Comparison of ENCODE assay signal across 21 cellular contexts in genomic region chr2:177231270-177231669, GRCh38. TPM values are rescaled to one million over a fixed set of nuclear protein-coding genes. Genes with fewer than 3 reads are reported as not detected.
DNase-seq lines count a peak whose midpoint lies in the region; ATAC-seq, FAIRE-seq and TF ChIP-seq lines count a peak whose summit lies in the region.
"Had no signal": no experiment of that assay in that cellular context is flagged by ENCODE, and none has a peak within 500 bp of the region (broad histone marks: within the 10 kb centered on the region; RNA-seq: fewer than 3 reads in every experiment).

No MANE protein-coding gene starts in this region.

- peaks cover 57% of the 10 kb centered on the region for H3K36me3 Mint-ChIP-seq in activated naive CD4-positive, alpha-beta T cell treated with anti-CD3 and anti-CD28 coated beads for 36 hours (ENCODE audit: low read depth)
- H3K36me3 Mint-ChIP-seq in T-cell, result peaks cover 55% of the 10 kb centered on the region
- H3K36me3 Mint-ChIP-seq in stimulated activated memory B cell treated with anti-CD40 and anti-IgM and Interleukin-4, amounts not matched to agents 10 μg/mL and 1 μg/mL and 100 μg/mL, for 72 hours, result peaks cover 56% of the 10 kb centered on the region

- H3K27me3 Mint-ChIP-seq in activated naive CD4-positive, alpha-beta T cell treated with anti-CD3 and anti-CD28 coated beads for 36 hours (ENCODE audit: low read depth), result no peaks in the 10 kb centered on the region
- no peaks in the 10 kb centered on the region for H3K27me3 Mint-ChIP-seq in T-cell
- no peaks in the 10 kb centered on the region for H3K27me3 Mint-ChIP-seq in stimulated activated memory B cell treated with anti-CD40 and anti-IgM and Interleukin-4, amounts not matched to agents 10 μg/mL and 1 μg/mL and 100 μg/mL, for 72 hours

- H3K4me1 ChIP-seq in endothelial cell of umbilical vein (ENCODE audit: control insufficient read depth, extremely low read depth, insufficient read depth, low read length), result no peaks in the 10 kb centered on the region

- H3K9me3 Mint-ChIP-seq in activated naive CD4-positive, alpha-beta T cell treated with anti-CD3 and anti-CD28 coated beads for 36 hours, result no peaks in the 10 kb centered on the region
- H3K9me3 Mint-ChIP-seq in T-cell, result no peaks in the 10 kb centered on the region
- H3K9me3 Mint-ChIP-seq in stimulated activated memory B cell treated with anti-CD40 and anti-IgM and Interleukin-4, amounts not matched to agents 10 μg/mL and 1 μg/mL and 100 μg/mL, for 72 hours, result no peaks in the 10 kb centered on the region
- H3K9me3 Mint-ChIP-seq: T-helper 2 cell treated with Interferon-gamma antibody and Interleukin-4, amounts not matched to agents 5 μg/mL and 100 μg/mL, for 36 hours had no signal

- intact Hi-C loops in activated naive CD4-positive, alpha-beta T cell treated with anti-CD3 and anti-CD28 coated beads for 36 hours (cut with micrococcal nuclease), result no loop called here
- intact Hi-C loops in endothelial cell of umbilical vein (cut with micrococcal nuclease), result no loop called here

- H3K27me3 ChIP-seq in endothelial cell of umbilical vein (ENCODE audit: control insufficient read depth in 2 of 2, insufficient read depth in 2 of 2, low read length in 2 of 2), result no peaks in the 10 kb centered on the region

- H4K20me1 ChIP-seq in endothelial cell of umbilical vein (replicated peaks; ENCODE audit: control insufficient read depth, extremely low read depth, insufficient read depth, low read length), result no peaks in the 10 kb centered on the region

- no peak overlapping the region for H3K4me2 ChIP-seq in endothelial cell of umbilical vein (ENCODE audit: insufficient read depth, low read length)

- peaks cover 32% of the 10 kb centered on the region for H3K79me2 ChIP-seq in endothelial cell of umbilical vein (ENCODE audit: control insufficient read depth, insufficient read depth, low read length)

- no peak for TF ChIP-seq CTCF in endothelial cell of umbilical vein (IDR thresholded peaks at IDR 0.05; ENCODE audit: extremely low read depth in 1 of 2, insufficient read depth in 1 of 2, low read depth in 1 of 2, low read length in 2 of 2)

- dilution Hi-C loops in endothelial cell of umbilical vein (cut with MboI; ENCODE audit: extremely low pct_ligation_motif_present, low sequenced_read_pairs), result no loop called here

- no peak overlapping the region for H3K4me3 ChIP-seq in endothelial cell of umbilical vein (replicated peaks in 1 of 3; ENCODE audit: insufficient read depth in 1 of 3, low read depth in 1 of 3, low read length in 3 of 3)

- peak overlapping the region; percentile 71 for H3K27ac Mint-ChIP-seq in activated naive CD4-positive, alpha-beta T cell treated with anti-CD3 and anti-CD28 coated beads for 36 hours
- H3K27ac Mint-ChIP-seq in T-cell, result peak overlapping the region; percentile 25 to 50
- H3K27ac Mint-ChIP-seq in stimulated activated memory B cell treated with anti-CD40 and anti-IgM and Interleukin-4, amounts not matched to agents 10 μg/mL and 1 μg/mL and 100 μg/mL, for 72 hours, result peak overlapping the region; percentile 49

- no peak overlapping the region for H3K27ac ChIP-seq in endothelial cell of umbilical vein (ENCODE audit: insufficient read depth, low read depth, low read length)

- FAIRE-seq in endothelial cell of umbilical vein (lab: Jason Lieb, UNC), result no peak

- no peak for DNase-seq in activated naive CD4-positive, alpha-beta T cell treated with anti-CD3 and anti-CD28 coated beads for 36 hours
- no peak for DNase-seq in activated naive CD4-positive, alpha-beta T cell treated with anti-CD3 and anti-CD28 coated beads, Interleukin-2, amount 50 U/mL, for 16 hours
- DNase-seq in T-cell (no peak), endothelial cell of umbilical vein (ENCODE audit: low read depth, low spot score) (no peak), HuH-7.5 (ENCODE audit: low spot score) (no peak), NK-92 (lab: John Stamatoyannopoulos, UW; ENCODE audit: unreplicated experiment) (no peak)
- DNase-seq in stimulated activated CD4-positive, alpha-beta T cell treated with anti-CD3 and anti-CD28 coated beads, Interleukin-12 subunit alpha, Interleukin-12 subunit beta, amount 100 ng/mL, for 4 hours, result no peak
- DNase-seq: activated CD4-positive, CD25-positive, alpha-beta regulatory T cell; amygdala; caudate nucleus; H7; left colon; MV-4-11; NCI-H1930; occipital lobe; right cardiac atrium; Right ventricle myocardium superior; stimulated activated naive CD4-positive, alpha-beta T cell treated with Interleukin-2 at 50 U/mL for 16 hours had no signal

- H3K9ac ChIP-seq in endothelial cell of umbilical vein (replicated peaks; ENCODE audit: extremely low read depth, insufficient read depth, low read length), result no peak overlapping the region

- TSS peak; percentile 29 for BruUV-seq in endothelial cell of umbilical vein (replicated peaks; lab: Mats Ljungman, UMichigan)

- H2AFZ ChIP-seq in endothelial cell of umbilical vein (ENCODE audit: low read depth, low read length), result no peak overlapping the region

- TF ChIP-seq POLR2A in endothelial cell of umbilical vein (IDR thresholded peaks at IDR 0.05; ENCODE audit: low read depth, low read length), result no peak

- POLR2A ChIA-PET in T-cell (lab: Charles Lee), result interaction anchor here (0.6 to 3.0 kb wide), 4 partner anchors 10 to 33 kb away, joined by 3 to 11 read pairs (median 4); partner anchors contain the start of gene NFE2L2 (in 1 of the 2)
- POLR2A ChIA-PET in endothelial cell of umbilical vein (lab: Charles Lee), result no interaction called here

- no peaks in the 10 kb centered on the region for H3K9me1 ChIP-seq in endothelial cell of umbilical vein (replicated peaks; ENCODE audit: control insufficient read depth, extremely low read depth, insufficient read depth, low read length)

- peaks cover 14 to 18% of the 10 kb centered on the region in 2 experiments for H3K36me3 ChIP-seq in endothelial cell of umbilical vein (ENCODE audit: control insufficient read depth in 2 of 2, extremely low read depth in 1 of 2, insufficient read depth in 2 of 2, low read length in 2 of 2)

- H3K4me1 Mint-ChIP-seq in activated naive CD4-positive, alpha-beta T cell treated with anti-CD3 and anti-CD28 coated beads for 36 hours (ENCODE audit: low read depth), result peaks cover 45% of the 10 kb centered on the region
- peaks cover 54 to 57% (median 56%) of the 10 kb centered on the region in 3 donors for H3K4me1 Mint-ChIP-seq in T-cell
- peaks cover 40% of the 10 kb centered on the region for H3K4me1 Mint-ChIP-seq in stimulated activated memory B cell treated with anti-CD40 and anti-IgM and Interleukin-4, amounts not matched to agents 10 μg/mL and 1 μg/mL and 100 μg/mL, for 72 hours

- CTCF ChIA-PET in activated naive CD4-positive, alpha-beta T cell treated with anti-CD3 and anti-CD28 coated beads for 36 hours (lab: Charles Lee), result interaction anchor here (1.1 to 2.7 kb wide), 6 partner anchors 9 to 84 kb away, joined by 3 to 12 read pairs (median 3); no protein-coding TSS in a partner anchor
- CTCF ChIA-PET in T-cell (lab: Charles Lee) (interaction anchor here (0.9 to 2.6 kb wide), 4 partner anchors 8 to 67 kb away, joined by 3 to 12 read pairs (median 7); no protein-coding TSS in a partner anchor), endothelial cell of umbilical vein (lab: Charles Lee) (interaction anchor here (0.7 to 11.6 kb wide), 7 partner anchors 9 to 66 kb away, joined by 3 to 98 read pairs (median 7); partner anchors contain the start of gene NFE2L2)

- no peak overlapping the region for H3K4me3 Mint-ChIP-seq in activated naive CD4-positive, alpha-beta T cell treated with anti-CD3 and anti-CD28 coated beads for 36 hours
- no peak overlapping the region for H3K4me3 Mint-ChIP-seq in T-cell
- H3K4me3 Mint-ChIP-seq in stimulated activated memory B cell treated with anti-CD40 and anti-IgM and Interleukin-4, amounts not matched to agents 10 μg/mL and 1 μg/mL and 100 μg/mL, for 72 hours, result no peak overlapping the region
- H3K4me3 Mint-ChIP-seq: T-helper 2 cell treated with Interferon-gamma antibody and Interleukin-4, amounts not matched to agents 5 μg/mL and 100 μg/mL, for 36 hours had no signal

- H3K9me3 ChIP-seq in endothelial cell of umbilical vein (replicated peaks; ENCODE audit: control insufficient read depth, insufficient read depth, low read length), result no peaks in the 10 kb centered on the region

- ATAC-seq in T-cell (replicated peaks in 1 of 4), result no peak
- no peak for ATAC-seq in stimulated activated memory B cell treated with anti-CD40 and anti-IgM and Interleukin-4, amounts not matched to agents 10 μg/mL and 1 μg/mL and 100 μg/mL, for 72 hours
- ATAC-seq: esophagus mucosa, left colon, right cardiac atrium had no signal

TF ChIP-seq in endothelial cell of umbilical vein, 7 proteins besides CTCF, POLR2A, EP300 and RAD21 (continues in another document):
- TF ChIP-seq JUN (IDR thresholded peaks at IDR 0.05; ENCODE audit: borderline replicate concordance, insufficient read depth, insufficient read length, low read depth) (no peak), POLR2AphosphoS5 (IDR thresholded peaks at IDR 0.05; ENCODE audit: insufficient read depth, low read depth, low read length) (no peak), GATA2 (IDR thresholded peaks at IDR 0.05; ENCODE audit: insufficient read depth, insufficient read length, low read depth, low read length) (no peak), MYC (IDR thresholded peaks at IDR 0.05; ENCODE audit: low read depth, low read length) (no peak)

RNA-seq across cellular contexts. Expression of gene HNRNPA3, which starts 18.7 kb away (rescaled TPM):
- 100 to 1,000 TPM; 312 to 340 TPM for total RNA-seq in activated naive CD4-positive, alpha-beta T cell treated with anti-CD3 and anti-CD28 coated beads for 36 hours
- 100 to 1,000 TPM; 134 to 220 (median 151) TPM for total RNA-seq in T-cell
- 316 and 322 TPM in 2 replicates for total RNA-seq in endothelial cell of umbilical vein
- 28.0 and 57.5 TPM in 2 replicates for polyA plus RNA-seq in endothelial cell of umbilical vein
- polyA plus RNA-seq in endothelial cell of umbilical vein (2011; cell fraction: cytosol; rRNA removed), result 143 and 159 TPM in 2 replicates
- polyA plus RNA-seq in endothelial cell of umbilical vein (2011; cell fraction: nucleus; rRNA removed), result 136 and 204 TPM in 2 replicates
- 422 and 615 TPM in 2 replicates for polyA plus RNA-seq in endothelial cell of umbilical vein (2012)
- polyA minus RNA-seq in endothelial cell of umbilical vein, result 35.6 and 37.0 TPM in 2 replicates
- 18.1 TPM for polyA minus RNA-seq in endothelial cell of umbilical vein (2011; cell fraction: cytosol; rRNA and poly(A)+ RNA removed)
- 70.6 and 119 TPM in 2 replicates for polyA minus RNA-seq in endothelial cell of umbilical vein (2011; cell fraction: nucleus; rRNA and poly(A)+ RNA removed)

RNA-seq across cellular contexts. Expression of gene NFE2L2, which starts 33.3 kb away (rescaled TPM):
- 10 to 100 TPM; 63.8 to 66.9 TPM for total RNA-seq in activated naive CD4-positive, alpha-beta T cell treated with anti-CD3 and anti-CD28 coated beads for 36 hours
- 10 to 100 TPM; 54.3 to 77.0 (median 73.8) TPM for total RNA-seq in T-cell
- total RNA-seq in endothelial cell of umbilical vein, result 59.5 and 66.2 TPM in 2 replicates
- 57.1 and 63.1 TPM in 2 replicates for polyA plus RNA-seq in endothelial cell of umbilical vein
- polyA plus RNA-seq in endothelial cell of umbilical vein (2011; cell fraction: cytosol; rRNA removed), result 67.6 and 71.3 TPM in 2 replicates
- polyA plus RNA-seq in endothelial cell of umbilical vein (2011; cell fraction: nucleus; rRNA removed), result 89.9 and 99.1 TPM in 2 replicates
- 63.3 and 69.1 TPM in 2 replicates for polyA plus RNA-seq in endothelial cell of umbilical vein (2012)
- polyA minus RNA-seq in endothelial cell of umbilical vein, result 92.6 and 103 TPM in 2 replicates
- polyA minus RNA-seq in endothelial cell of umbilical vein (2011; cell fraction: cytosol; rRNA and poly(A)+ RNA removed), result 74.1 TPM
- polyA minus RNA-seq in endothelial cell of umbilical vein (2011; cell fraction: nucleus; rRNA and poly(A)+ RNA removed), result 76.5 and 104 TPM in 2 replicates
